ENCODE assay signal across 8 cellular contexts in the genomic region with DNA sequence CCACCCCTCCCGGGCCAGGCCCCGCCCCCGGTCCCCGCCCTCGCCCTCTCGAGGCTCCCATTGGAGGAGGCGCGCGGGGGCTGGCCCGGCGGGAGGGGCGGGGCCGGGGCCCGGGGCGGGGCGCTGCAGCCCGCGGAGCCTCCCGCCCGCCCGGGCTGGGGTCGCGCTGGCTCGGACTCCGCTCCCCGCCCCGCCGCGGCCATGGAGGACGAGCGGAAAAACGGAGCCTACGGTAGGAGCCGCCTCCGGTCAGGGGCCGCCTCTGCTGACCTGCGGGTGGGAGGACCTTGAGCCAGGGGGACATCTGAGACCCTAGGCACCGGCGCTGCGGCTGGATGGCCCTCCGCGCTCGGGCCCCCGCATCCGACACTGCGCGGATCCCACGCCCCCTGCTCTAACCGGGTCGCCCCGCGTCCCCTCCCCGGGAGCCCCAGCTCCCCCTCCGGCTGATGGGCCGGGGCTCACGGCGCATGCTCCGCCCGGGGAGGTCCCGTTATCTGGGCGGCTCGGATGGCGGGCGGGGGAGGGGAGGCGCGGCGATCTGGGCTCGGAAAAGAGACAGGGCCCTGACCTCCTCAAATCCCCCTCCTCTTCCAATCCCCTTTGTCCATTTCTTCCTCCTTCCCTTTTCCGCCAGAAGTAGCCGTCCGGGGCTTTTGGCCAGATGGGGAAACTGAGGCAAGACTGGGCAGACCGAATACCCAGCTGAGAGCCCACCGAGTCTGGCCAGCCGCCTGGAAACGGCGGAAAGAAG. TPM values are rescaled to one million over a fixed set of nuclear protein-coding genes. Genes with fewer than 3 reads are reported as not detected.
DNase-seq lines count a peak whose midpoint lies in the region; ATAC-seq, FAIRE-seq and TF ChIP-seq lines count a peak whose summit lies in the region.

No MANE protein-coding gene starts in this region.

- FAIRE-seq in GM19239 (lab: Jason Lieb, UNC) (no peak), HTR-8/SVneo (lab: Jason Lieb, UNC) (no peak)

- peak overlapping the region; percentile 100 for H3K4me3 ChIP-seq in BJ (ENCODE audit: low read depth, low read length)

- peak overlapping the region; percentile 94 for H3K27ac Mint-ChIP-seq in activated T-helper 17 cell treated with anti-CD3 and anti-CD28 coated beads, Interleukin-2, amount 50 U/mL, for 72 hours
- peak overlapping the region; percentile 95 to 98 for H3K27ac Mint-ChIP-seq in natural killer cell

- peaks cover 20% of the 10 kb centered on the region for H3K36me3 Mint-ChIP-seq in activated T-helper 17 cell treated with anti-CD3 and anti-CD28 coated beads, Interleukin-2, amount 50 U/mL, for 72 hours (ENCODE audit: low read depth)
- H3K36me3 Mint-ChIP-seq in natural killer cell: no peaks in the 10 kb centered on the region

- intact Hi-C loops in natural killer cell (cut with micrococcal nuclease): loop anchor here (2.0 kb wide), 2 partner anchors 36 to 50 kb away; a partner anchor contains a TSS

- no peaks in the 10 kb centered on the region for H3K36me3 ChIP-seq in BJ (ENCODE audit: control insufficient read depth, insufficient read depth, low read length)

- H3K9me3 Mint-ChIP-seq in activated T-helper 17 cell treated with anti-CD3 and anti-CD28 coated beads, Interleukin-2, amount 50 U/mL, for 72 hours: no peaks in the 10 kb centered on the region
- H3K9me3 Mint-ChIP-seq in natural killer cell: no peaks in the 10 kb centered on the region

- peak overlapping the region; percentile 88 for H3K4me3 Mint-ChIP-seq in activated T-helper 17 cell treated with anti-CD3 and anti-CD28 coated beads, Interleukin-2, amount 50 U/mL, for 72 hours
- H3K4me3 Mint-ChIP-seq in natural killer cell: peak overlapping the region; percentile 97

- POLR2A ChIA-PET in BJ (lab: Charles Lee): interaction anchor here (0.6 kb wide), 1 partner anchor 10 kb away, joined by 3 read pairs; no protein-coding TSS in a partner anchor

- ATAC-seq in activated T-helper 17 cell treated with anti-CD3 and anti-CD28 coated beads, Interleukin-2, amount 50 U/mL, for 72 hours (replicated peaks): peak; percentile 87
- peak; percentile 80 to 95 (median 85) for ATAC-seq in natural killer cell

- peaks cover 16% of the 10 kb centered on the region for H3K4me1 Mint-ChIP-seq in activated T-helper 17 cell treated with anti-CD3 and anti-CD28 coated beads, Interleukin-2, amount 50 U/mL, for 72 hours
- H3K4me1 Mint-ChIP-seq in natural killer cell: peaks cover 20 to 25% of the 10 kb centered on the region in 2 donors

- H3K27me3 Mint-ChIP-seq in activated T-helper 17 cell treated with anti-CD3 and anti-CD28 coated beads, Interleukin-2, amount 50 U/mL, for 72 hours: no peaks in the 10 kb centered on the region
- H3K27me3 Mint-ChIP-seq in natural killer cell (ENCODE audit: low read depth in 2 of 2): no peaks in the 10 kb centered on the region

- H3K27me3 ChIP-seq in BJ (ENCODE audit: control insufficient read depth, insufficient read depth, low read length): no peaks in the 10 kb centered on the region

- DNase-seq in BJ (ENCODE audit: low read depth) (no peak), GM19239 (ENCODE audit: insufficient read length, low spot score) (peak; percentile 83), HTR-8/SVneo (ENCODE audit: insufficient read length, low spot score) (peak; percentile 91), RKO (ENCODE audit: low spot score) (peak; percentile 61), fibroblast of peridontal ligament (ENCODE audit: extremely low read depth) (peak; percentile 53), natural killer cell (peak; percentile 84)
- peak; percentile 71 to 90 (median 86) for DNase-seq in stimulated activated naive CD4-positive, alpha-beta T cell (lab: John Stamatoyannopoulos, UW)

- CTCF ChIA-PET in BJ (lab: Yijun Ruan, JAX): interaction anchor here (0.7 to 2.2 kb wide), 4 partner anchors 21 to 245 kb away, joined by 3 to 7 read pairs (median 5); a partner anchor contains a TSS

- no peak for TF ChIP-seq CTCF in BJ (IDR thresholded peaks at IDR 0.05; ENCODE audit: insufficient read depth, low read depth, low read length)
- TF ChIP-seq CTCF in natural killer cell (IDR thresholded peaks at IDR 0.05): no peak

RNA-seq across cellular contexts. Expression of a gene that starts 15.4 kb away (rescaled TPM):
- not detected in 2 replicates for polyA plus RNA-seq in BJ (2011; rRNA removed)
- not detected in 2 replicates for polyA minus RNA-seq in BJ (2011; rRNA and poly(A)+ RNA removed)
- total RNA-seq in activated T-helper 17 cell treated with anti-CD3 and anti-CD28 coated beads, Interleukin-2, amount 50 U/mL, for 72 hours: not detected
- 1 to 10 TPM in 1 of 3 donors, not detected in 2; 1.3 TPM for total RNA-seq in natural killer cell

RNA-seq across cellular contexts. Expression of a gene that starts 22.8 kb away (rescaled TPM):
- polyA plus RNA-seq in BJ (2011; rRNA removed): 78.0 and 114 TPM in 2 replicates
- polyA minus RNA-seq in BJ (2011; rRNA and poly(A)+ RNA removed): 69.7 and 71.1 TPM in 2 replicates
- 10 to 100 TPM; 64.8 to 84.9 TPM for total RNA-seq in activated T-helper 17 cell treated with anti-CD3 and anti-CD28 coated beads, Interleukin-2, amount 50 U/mL, for 72 hours
- 100 to 1,000 TPM; 231 to 306 (median 279) TPM for total RNA-seq in natural killer cell

RNA-seq across cellular contexts. Expression of a gene that starts 33.7 kb away (rescaled TPM):
- 8.7 and 15.5 TPM in 2 replicates for polyA plus RNA-seq in BJ (2011; rRNA removed)
- 2.8 and 5.5 TPM in 2 replicates for polyA minus RNA-seq in BJ (2011; rRNA and poly(A)+ RNA removed)
- 10 to 100 TPM; 21.2 to 46.6 TPM for total RNA-seq in activated T-helper 17 cell treated with anti-CD3 and anti-CD28 coated beads, Interleukin-2, amount 50 U/mL, for 72 hours
- total RNA-seq in natural killer cell: 100 to 1,000 TPM in 2 of 3 donors, 10 to 100 TPM in 1; 82.7 to 102 (median 101) TPM

RNA-seq across cellular contexts. Expression of a gene that starts 36.7 kb away (rescaled TPM):
- 8.4 and 10.0 TPM in 2 replicates for polyA plus RNA-seq in BJ (2011; rRNA removed)
- 4.3 and 5.4 TPM in 2 replicates for polyA minus RNA-seq in BJ (2011; rRNA and poly(A)+ RNA removed)
- total RNA-seq in activated T-helper 17 cell treated with anti-CD3 and anti-CD28 coated beads, Interleukin-2, amount 50 U/mL, for 72 hours: 10 to 100 TPM; 43.3 to 52.5 TPM
- total RNA-seq in natural killer cell: 10 to 100 TPM; 36.6 to 53.0 (median 49.5) TPM

RNA-seq across cellular contexts. Expression of a gene that starts 51.6 kb away (rescaled TPM):
- 99.0 and 148 TPM in 2 replicates for polyA plus RNA-seq in BJ (2011; rRNA removed)
- polyA minus RNA-seq in BJ (2011; rRNA and poly(A)+ RNA removed): 74.9 and 75.6 TPM in 2 replicates
- 100 to 1,000 TPM; 286 to 439 TPM for total RNA-seq in activated T-helper 17 cell treated with anti-CD3 and anti-CD28 coated beads, Interleukin-2, amount 50 U/mL, for 72 hours
- total RNA-seq in natural killer cell: 100 to 1,000 TPM; 329 to 365 (median 332) TPM
